Comparison of ENCODE assay signal across 18 cellular contexts in the genomic region with DNA sequence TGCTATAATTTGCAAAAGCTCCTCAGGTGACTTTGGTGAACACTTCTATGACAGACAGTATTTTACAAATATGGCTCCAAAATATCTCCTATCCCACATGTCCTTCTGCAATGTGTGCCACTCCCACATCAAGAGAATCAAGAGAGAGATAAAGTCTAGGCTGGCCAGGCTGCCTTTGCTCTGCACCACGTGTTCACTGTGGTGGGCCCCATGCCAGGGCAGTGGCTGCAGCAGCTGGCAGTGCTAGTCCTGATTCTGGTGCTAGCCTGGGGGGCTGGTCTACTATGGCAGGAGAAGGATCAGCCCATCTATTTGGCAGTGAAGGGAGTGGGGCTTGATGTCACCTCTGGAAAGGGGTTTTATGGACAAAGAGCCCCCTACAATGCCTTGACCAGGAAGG.
A peak's percentile ranks its signal among the peaks of the same experiment; 100 is the strongest.
DNase-seq lines count a peak whose midpoint lies in the region; ATAC-seq and TF ChIP-seq lines count a peak whose summit lies in the region.
"Had no signal": no experiment of that assay in that cellular context is flagged by ENCODE, and none has a peak within 500 bp of the region (broad histone marks: within the 10 kb centered on the region; RNA-seq: fewer than 3 reads in every experiment).

No MANE protein-coding gene starts in this region.

- intact Hi-C loops in IMR-90 (cut with micrococcal nuclease): no loop called here

- no peak for TF ChIP-seq EP300 in SK-N-SH (IDR thresholded peaks at IDR 0.05; ENCODE audit: borderline replicate concordance in 1 of 2, low read depth in 1 of 2, low read length in 1 of 2)

- H3K27ac Mint-ChIP-seq in stimulated activated memory B cell treated with anti-CD40 and anti-IgM and Interleukin-4, amounts not matched to agents 10 μg/mL and 1 μg/mL and 100 μg/mL, for 72 hours: peak overlapping the region; percentile 28
- no peak overlapping the region for H3K27ac Mint-ChIP-seq in stimulated activated naive CD8-positive, alpha-beta T cell treated with anti-CD3 and anti-CD28 coated beads, Interleukin-15, amount 100 ng/mL, for 72 hours
- H3K27ac Mint-ChIP-seq: H9 had no signal

- no peak overlapping the region for H2BK20ac ChIP-seq in IMR-90 (ENCODE audit: low read depth, low read length)

- DNase-seq in SK-N-SH (peak; percentile 5), IMR-90 (no peak), erythroblast (lab: John Stamatoyannopoulos, UW) (peak; percentile 81 to 93), CD1c-positive myeloid dendritic cell (ENCODE audit: extremely low spot score) (no peak), dermis blood vessel endothelial cell (no peak)
- DNase-seq in stimulated activated naive CD8-positive, alpha-beta T cell treated with anti-CD3 and anti-CD28 coated beads, Interleukin-15, amount 100 ng/mL, for 72 hours: no peak
- DNase-seq: COR-L47, DMS53, H9, NCI-H1092 treated with DMSO at 0.1 percent for 48 hours, NCI-H187, NCI-H2171, NCI-H774, RPMI8226 had no signal

- TF ChIP-seq POLR2A in IMR-90 (IDR thresholded peaks at IDR 0.05; ENCODE audit: low read depth, low read length) (no peak), erythroblast (IDR thresholded peaks at IDR 0.05; ENCODE audit: low read length) (no peak)

- in situ Hi-C loops in IMR-90 (cut with MboI; ENCODE audit: low sequenced_read_pairs): loop anchor here (25.0 kb wide), 1 partner anchor 774 kb away; no protein-coding TSS in a partner anchor

- H3K9me2 ChIP-seq in SK-N-SH: no peaks in the 10 kb centered on the region

- peaks cover 17% of the 10 kb centered on the region for H3K4me1 Mint-ChIP-seq in stimulated activated memory B cell treated with anti-CD40 and anti-IgM and Interleukin-4, amounts not matched to agents 10 μg/mL and 1 μg/mL and 100 μg/mL, for 72 hours
- H3K4me1 Mint-ChIP-seq in stimulated activated naive CD8-positive, alpha-beta T cell treated with anti-CD3 and anti-CD28 coated beads, Interleukin-15, amount 100 ng/mL, for 72 hours: peaks cover 6% of the 10 kb centered on the region
- H3K4me1 Mint-ChIP-seq: H9 had no signal

- CTCF ChIA-PET in SK-N-SH (lab: Yijun Ruan, JAX) (no interaction called here), IMR-90 (lab: Yijun Ruan, JAX) (interaction anchor here (0.6 to 0.8 kb wide), 2 partner anchors 12 to 777 kb away, joined by 3 to 4 read pairs; no protein-coding TSS in a partner anchor)

- no peak overlapping the region for H3K27ac ChIP-seq in SK-N-SH (ENCODE audit: low read depth in 2 of 2, low read length in 1 of 2)
- H3K27ac ChIP-seq in IMR-90 (ENCODE audit: insufficient read depth, low read length): no peak overlapping the region
- H3K27ac ChIP-seq: C4-2B had no signal

- no peak overlapping the region for H3K4me3 Mint-ChIP-seq in stimulated activated memory B cell treated with anti-CD40 and anti-IgM and Interleukin-4, amounts not matched to agents 10 μg/mL and 1 μg/mL and 100 μg/mL, for 72 hours
- no peak overlapping the region for H3K4me3 Mint-ChIP-seq in stimulated activated naive CD8-positive, alpha-beta T cell treated with anti-CD3 and anti-CD28 coated beads, Interleukin-15, amount 100 ng/mL, for 72 hours
- H3K4me3 Mint-ChIP-seq: H9 had no signal

- H3K4ac ChIP-seq in IMR-90 (ENCODE audit: low read depth, low read length): no peak overlapping the region

- no peaks in the 10 kb centered on the region for H3K9me1 ChIP-seq in IMR-90 (ENCODE audit: insufficient read depth, low read length)

- no peaks in the 10 kb centered on the region for H3K79me1 ChIP-seq in IMR-90 (ENCODE audit: low read depth in 1 of 2, low read length in 2 of 2)

- H3K56ac ChIP-seq in IMR-90 (ENCODE audit: extremely low read depth, insufficient read depth, low read length): no peak overlapping the region

- H3K79me2 ChIP-seq in SK-N-SH (ENCODE audit: insufficient read depth): no peaks in the 10 kb centered on the region

- H3K4me2 ChIP-seq in SK-N-SH: no peak overlapping the region
- no peak overlapping the region for H3K4me2 ChIP-seq in IMR-90 (ENCODE audit: low read depth, low read length)

- H3K9me3 Mint-ChIP-seq in stimulated activated memory B cell treated with anti-CD40 and anti-IgM and Interleukin-4, amounts not matched to agents 10 μg/mL and 1 μg/mL and 100 μg/mL, for 72 hours: peaks cover 6% of the 10 kb centered on the region
- H3K9me3 Mint-ChIP-seq in stimulated activated naive CD8-positive, alpha-beta T cell treated with anti-CD3 and anti-CD28 coated beads, Interleukin-15, amount 100 ng/mL, for 72 hours: peaks cover 13 to 16% of the 10 kb centered on the region in 2 donors

- H3K9me3 ChIP-seq in SK-N-SH: no peaks in the 10 kb centered on the region
- 0 out of 2 replicates have a peak, but pooled peaks cover 3% of the 10 kb centered on the region for H3K9me3 ChIP-seq in IMR-90 (ENCODE audit: control insufficient read depth, insufficient read depth, low read length)

- POLR2A ChIA-PET in SK-N-SH (lab: Yijun Ruan, JAX): no interaction called here
- POLR2A ChIA-PET in IMR-90 (lab: Charles Lee; ENCODE audit: unreplicated experiment): no interaction called here

- H2BK120ac ChIP-seq in IMR-90 (ENCODE audit: low read depth, low read length): no peak overlapping the region

- no peak overlapping the region for H3K14ac ChIP-seq in IMR-90 (replicated peaks; ENCODE audit: low read depth, low read length)

- TF ChIP-seq CTCF in SK-N-SH (IDR thresholded peaks at IDR 0.05) (no peak), IMR-90 (conservative IDR thresholded peaks at IDR 0.05; ENCODE audit: low read depth, low read length) (no peak)

- H2BK15ac ChIP-seq in IMR-90 (ENCODE audit: low read depth, low read length): no peak overlapping the region

- H2AFZ ChIP-seq in SK-N-SH (ENCODE audit: low read depth) (no peak overlapping the region), IMR-90 (replicated peaks; ENCODE audit: low read length, poor library complexity) (no peak overlapping the region)

- H2AK5ac ChIP-seq in IMR-90 (ENCODE audit: low read depth, low read length): no peak overlapping the region

- 0% methylated on average over 1 of the region's 1 CpG for WGBS in SK-N-SH (ENCODE audit: low lambda C conversion rate)
- no CpG with 5 or more reads among the region's 1 CpG for WGBS in IMR-90 (ENCODE audit: extremely low coverage in 2 of 2, insufficient read length in 1 of 2), 2 experiments

- H3K27me3 ChIP-seq in SK-N-SH (ENCODE audit: insufficient read depth) (no peaks in the 10 kb centered on the region), IMR-90 (ENCODE audit: control insufficient read depth, insufficient read depth, low read length) (no peaks in the 10 kb centered on the region)

- no TSS peak for BruUV-seq in IMR-90 (replicated peaks; lab: Mats Ljungman, UMichigan)

- H3K36me3 ChIP-seq in SK-N-SH (replicated peaks in 1 of 2; ENCODE audit: control insufficient read depth in 1 of 2, insufficient read depth in 2 of 2, low read length in 1 of 2) (no peaks in the 10 kb centered on the region), IMR-90 (ENCODE audit: control insufficient read depth, insufficient read depth, low read length) (no peaks in the 10 kb centered on the region)

- H4K20me1 ChIP-seq in SK-N-SH (ENCODE audit: insufficient read depth) (no peaks in the 10 kb centered on the region), IMR-90 (ENCODE audit: insufficient read depth, low read length) (no peaks in the 10 kb centered on the region)

- H3K9ac ChIP-seq in SK-N-SH (no peak overlapping the region), IMR-90 (ENCODE audit: low read depth, low read length) (no peak overlapping the region)

- no peak overlapping the region for H2AK9ac ChIP-seq in IMR-90 (replicated peaks; ENCODE audit: low read depth, low read length, poor library complexity)

- H4K8ac ChIP-seq in IMR-90 (ENCODE audit: low read depth in 2 of 2, low read length in 2 of 2): no peak overlapping the region

- ATAC-seq in SK-N-SH treated with all-trans-retinoic acid at 6 μM for 48 hours (no peak), IMR-90 (ENCODE audit: low read depth) (no peak)
- ATAC-seq in stimulated activated memory B cell treated with anti-CD40 and anti-IgM and Interleukin-4, amounts not matched to agents 10 μg/mL and 1 μg/mL and 100 μg/mL, for 72 hours: no peak
- no peak for ATAC-seq in stimulated activated naive CD8-positive, alpha-beta T cell treated with anti-CD3 and anti-CD28 coated beads, Interleukin-15, amount 100 ng/mL, for 72 hours
- ATAC-seq: K562 had no signal

- dilution Hi-C loops in IMR-90 (cut with HindIII; ENCODE audit: low sequenced_read_pairs, unreplicated experiment): no loop called here

- no peak overlapping the region for H3K23ac ChIP-seq in IMR-90 (ENCODE audit: low read depth, low read length)

- TF ChIP-seq RAD21 in SK-N-SH (IDR thresholded peaks at IDR 0.05; ENCODE audit: low read length) (no peak), IMR-90 (IDR thresholded peaks at IDR 0.05; ENCODE audit: low read length) (no peak)

- no peaks in the 10 kb centered on the region for H3F3A ChIP-seq in SK-N-SH (replicated peaks; ENCODE audit: insufficient read depth)

- peaks cover 10% of the 10 kb centered on the region for H3K36me3 Mint-ChIP-seq in stimulated activated memory B cell treated with anti-CD40 and anti-IgM and Interleukin-4, amounts not matched to agents 10 μg/mL and 1 μg/mL and 100 μg/mL, for 72 hours

- H3K4me1 ChIP-seq in SK-N-SH (ENCODE audit: control insufficient read depth in 1 of 2, insufficient read depth in 2 of 2, low read depth in 1 of 2, low read length in 1 of 2) (peaks cover 0 to 4% of the 10 kb centered on the region in 2 experiments; a peak in 1 of 4 replicates), IMR-90 (ENCODE audit: control insufficient read depth, insufficient read depth, low read length) (peaks cover 1% of the 10 kb centered on the region; the same call in 1 of the 2 replicates)

- H2BK5ac ChIP-seq in IMR-90 (ENCODE audit: low read depth, low read length, poor library complexity, severe bottlenecking): no peak overlapping the region

- no peak overlapping the region for H3K18ac ChIP-seq in IMR-90 (ENCODE audit: low read depth, low read length)

- no peak overlapping the region for H4K91ac ChIP-seq in IMR-90 (ENCODE audit: insufficient read depth, low read depth, low read length)

- H3K4me3 ChIP-seq in SK-N-SH (ENCODE audit: low read depth in 2 of 2, low read length in 1 of 2): no peak overlapping the region
- no peak overlapping the region for H3K4me3 ChIP-seq in IMR-90 (ENCODE audit: insufficient read depth, low read depth, low read length)
- H3K4me3 ChIP-seq: K562 had no signal

- H4K5ac ChIP-seq in IMR-90 (ENCODE audit: low read depth, low read length): no peak overlapping the region

- no peaks in the 10 kb centered on the region for H3K27me3 Mint-ChIP-seq in stimulated activated memory B cell treated with anti-CD40 and anti-IgM and Interleukin-4, amounts not matched to agents 10 μg/mL and 1 μg/mL and 100 μg/mL, for 72 hours
- H3K27me3 Mint-ChIP-seq in stimulated activated naive CD8-positive, alpha-beta T cell treated with anti-CD3 and anti-CD28 coated beads, Interleukin-15, amount 100 ng/mL, for 72 hours: no peaks in the 10 kb centered on the region

TF ChIP-seq in SK-N-SH treated with all-trans-retinoic acid at 6 μM for 48 hours, 23 proteins besides CTCF, POLR2A, EP300 and RAD21 (continues in another document):
- TF ChIP-seq GLIS3 (CRISPR knock-in tag; IDR thresholded peaks at IDR 0.05) (no peak), ZC3H10 (CRISPR knock-in tag; IDR thresholded peaks at IDR 0.05) (no peak), TCF4 (CRISPR knock-in tag; IDR thresholded peaks at IDR 0.05; ENCODE audit: borderline replicate concordance) (no peak)

TF ChIP-seq in IMR-90, 13 proteins besides CTCF, POLR2A, EP300 and RAD21 (continues in another document):
- TF ChIP-seq RCOR1 (IDR thresholded peaks at IDR 0.05; ENCODE audit: insufficient replicate concordance, low read length): no peak

Comparison
In these comparisons a context has a peak if more than half of its experiments do, and no peak if none do; other contexts are left out.
1. DNase-seq: peak in SK-N-SH (single experiment) and erythroblast (2 of 2); none in IMR-90 (single experiment), CD1c-positive myeloid dendritic cell (single experiment), dermis blood vessel endothelial cell (single experiment) and stimulated activated naive CD8-positive, alpha-beta T cell treated with anti-CD3 and anti-CD28 coated beads, Interleukin-15, amount 100 ng/mL, for 72 hours (0 of 2).